In genomic region chr1:228465134-228465533, GRCh38 we compare ENCODE assay signal across 9 cellular contexts. TPM values are rescaled to one million over a fixed set of nuclear protein-coding genes. Genes with fewer than 3 reads are reported as not detected.
A peak's percentile ranks its signal among the peaks of the same experiment; 100 is the strongest.
DNase-seq lines count a peak whose midpoint lies in the region; ATAC-seq, FAIRE-seq and TF ChIP-seq lines count a peak whose summit lies in the region.
"Had no signal": no experiment of that assay in that cellular context is flagged by ENCODE, and none has a peak within 500 bp of the region (broad histone marks: within the 10 kb centered on the region; RNA-seq: fewer than 3 reads in every experiment).

No MANE protein-coding gene starts in this region.

- no peak for TF ChIP-seq RAD21 in SK-N-SH (IDR thresholded peaks at IDR 0.05; ENCODE audit: low read length)

- BruUV-seq in endothelial cell of umbilical vein (replicated peaks; lab: Mats Ljungman, UMichigan): no TSS peak

- H3F3A ChIP-seq in SK-N-SH (replicated peaks; ENCODE audit: insufficient read depth): peaks cover 21% of the 10 kb centered on the region

- ATAC-seq in SK-N-SH treated with all-trans-retinoic acid at 6 μM for 48 hours: no peak

- FAIRE-seq in endothelial cell of umbilical vein (lab: Jason Lieb, UNC) (no peak), frontal cortex (lab: Jason Lieb, UNC) (no peak)

- POLR2A ChIA-PET in SK-N-SH (lab: Yijun Ruan, JAX): interaction anchor here (1.3 to 2.4 kb wide), 2 partner anchors 21 to 59 kb away, joined by 4 to 6 read pairs; partner anchors contain the start of gene TRIM11
- POLR2A ChIA-PET in endothelial cell of umbilical vein (lab: Charles Lee): no interaction called here

- H3K79me2 ChIP-seq in SK-N-SH (ENCODE audit: insufficient read depth) (no peaks in the 10 kb centered on the region), endothelial cell of umbilical vein (ENCODE audit: control insufficient read depth, insufficient read depth, low read length) (no peaks in the 10 kb centered on the region), parathyroid adenoma (no peaks in the 10 kb centered on the region)

- no peaks in the 10 kb centered on the region for H4K20me1 ChIP-seq in SK-N-SH (ENCODE audit: insufficient read depth)
- no peaks in the 10 kb centered on the region for H4K20me1 ChIP-seq in endothelial cell of umbilical vein (replicated peaks; ENCODE audit: control insufficient read depth, extremely low read depth, insufficient read depth, low read length)

- H3K36me3 ChIP-seq in SK-N-SH (replicated peaks in 1 of 2; ENCODE audit: control insufficient read depth in 1 of 2, insufficient read depth in 2 of 2, low read length in 1 of 2) (no peaks in the 10 kb centered on the region), NT2/D1 (ENCODE audit: insufficient read depth, insufficient read length, low read length) (no peaks in the 10 kb centered on the region), endothelial cell of umbilical vein (ENCODE audit: control insufficient read depth in 2 of 2, extremely low read depth in 1 of 2, insufficient read depth in 2 of 2, low read length in 2 of 2) (no peaks in the 10 kb centered on the region), parathyroid adenoma (ENCODE audit: control insufficient read depth, insufficient read depth, low read length) (no peaks in the 10 kb centered on the region)

- CTCF ChIA-PET in SK-N-SH (lab: Yijun Ruan, JAX) (interaction anchor here (0.7 to 1.9 kb wide), 6 partner anchors 9 to 251 kb away, joined by 3 to 10 read pairs (median 4); partner anchors contain the start of gene RNF187), endothelial cell of umbilical vein (lab: Charles Lee) (interaction anchor here (1.0 to 1.8 kb wide), 4 partner anchors 12 to 466 kb away, joined by 3 to 7 read pairs (median 4); partner anchors contain the start of gene RNF187)

- H3K9me3 ChIP-seq in SK-N-SH: no peaks in the 10 kb centered on the region
- no peaks in the 10 kb centered on the region for H3K9me3 ChIP-seq in NT2/D1 (ENCODE audit: insufficient read depth, low read length)
- H3K9me3 ChIP-seq in endothelial cell of umbilical vein (replicated peaks; ENCODE audit: control insufficient read depth, insufficient read depth, low read length): no peaks in the 10 kb centered on the region
- no peaks in the 10 kb centered on the region for H3K9me3 ChIP-seq in parathyroid adenoma (ENCODE audit: control insufficient read depth, low read length)

- H3K27ac ChIP-seq in SK-N-SH (ENCODE audit: low read depth in 2 of 2, low read length in 1 of 2): peak overlapping the region in 1 of 2 experiments; percentile 95; a peak in 2 of 4 replicates
- no peak overlapping the region for H3K27ac ChIP-seq in endothelial cell of umbilical vein (ENCODE audit: insufficient read depth, low read depth, low read length)
- H3K27ac ChIP-seq in parathyroid adenoma: no peak overlapping the region
- H3K27ac ChIP-seq: epithelial cell of prostate had no signal

- H3K4me1 ChIP-seq in SK-N-SH (ENCODE audit: control insufficient read depth in 1 of 2, insufficient read depth in 2 of 2, low read depth in 1 of 2, low read length in 1 of 2): peaks cover 0 to 19% of the 10 kb centered on the region in 2 experiments; a peak in 2 of 4 replicates
- peaks cover 9% of the 10 kb centered on the region for H3K4me1 ChIP-seq in NT2/D1 (ENCODE audit: insufficient read depth, insufficient read length)
- H3K4me1 ChIP-seq in endothelial cell of umbilical vein (ENCODE audit: control insufficient read depth, extremely low read depth, insufficient read depth, low read length): peaks cover 4% of the 10 kb centered on the region
- no peaks in the 10 kb centered on the region for H3K4me1 ChIP-seq in parathyroid adenoma

- WGBS in SK-N-SH (ENCODE audit: low lambda C conversion rate): 35% methylated on average over 13 of the region's 13 CpGs

- H3K4me2 ChIP-seq in SK-N-SH: peak overlapping the region; percentile 86
- H3K4me2 ChIP-seq in endothelial cell of umbilical vein (ENCODE audit: insufficient read depth, low read length): peak overlapping the region; percentile 81
- peak overlapping the region; percentile 70 for H3K4me2 ChIP-seq in parathyroid adenoma (ENCODE audit: low read length)

- no peaks in the 10 kb centered on the region for H3K9me2 ChIP-seq in SK-N-SH

- no peak for DNase-seq in SK-N-SH
- DNase-seq in NT2/D1 (ENCODE audit: low read depth, low spot score): no peak
- no peak for DNase-seq in endothelial cell of umbilical vein (ENCODE audit: low read depth, low spot score)
- DNase-seq in ACHN: no peak
- DNase-seq in H4 (ENCODE audit: low spot score): no peak
- no peak for DNase-seq in frontal cortex (ENCODE audit: low spot score in 2 of 2)

- H3K9me1 ChIP-seq in endothelial cell of umbilical vein (replicated peaks; ENCODE audit: control insufficient read depth, extremely low read depth, insufficient read depth, low read length): no peaks in the 10 kb centered on the region

- in situ Hi-C loops in ACHN (cut with HindIII; ENCODE audit: low pct_ligation_motif_present, low pct_unique_long_range_greater_than_20kb, low sequenced_read_pairs): no loop called here

- no peak for TF ChIP-seq CTCF in SK-N-SH (IDR thresholded peaks at IDR 0.05)
- TF ChIP-seq CTCF in endothelial cell of umbilical vein (IDR thresholded peaks at IDR 0.05; ENCODE audit: extremely low read depth in 1 of 2, insufficient read depth in 1 of 2, low read depth in 1 of 2, low read length in 2 of 2): no peak
- no peak for TF ChIP-seq CTCF in parathyroid adenoma (IDR thresholded peaks at IDR 0.05)

- TF ChIP-seq EP300 in SK-N-SH (IDR thresholded peaks at IDR 0.05; ENCODE audit: borderline replicate concordance in 1 of 2, low read depth in 1 of 2, low read length in 1 of 2): no peak

- intact Hi-C loops in endothelial cell of umbilical vein (cut with micrococcal nuclease): loop anchor here (2.0 kb wide), 1 partner anchor 58 kb away; the partner anchor contains the start of gene TRIM11

- H3K4me3 ChIP-seq in SK-N-SH (ENCODE audit: low read depth in 2 of 2, low read length in 1 of 2) (peak overlapping the region; percentile 65 to 68), NT2/D1 (ENCODE audit: insufficient read length, low read depth) (peak overlapping the region; percentile 43), endothelial cell of umbilical vein (replicated peaks in 1 of 3; ENCODE audit: insufficient read depth in 1 of 3, low read depth in 1 of 3, low read length in 3 of 3) (peak overlapping the region in 1 of 3 experiments; percentile 68), parathyroid adenoma (ENCODE audit: low read depth, low read length) (peak overlapping the region; percentile 33)

- H3K27me3 ChIP-seq in SK-N-SH (ENCODE audit: insufficient read depth) (no peaks in the 10 kb centered on the region), NT2/D1 (ENCODE audit: insufficient read depth, insufficient read length) (peaks cover 25% of the 10 kb centered on the region), endothelial cell of umbilical vein (ENCODE audit: control insufficient read depth in 2 of 2, insufficient read depth in 2 of 2, low read length in 2 of 2) (peaks cover 60 to 76% of the 10 kb centered on the region in 2 experiments), parathyroid adenoma (ENCODE audit: control insufficient read depth, insufficient read depth, low read length) (no peaks in the 10 kb centered on the region)

- H2AFZ ChIP-seq in SK-N-SH (ENCODE audit: low read depth): peak overlapping the region; percentile 92
- peak overlapping the region; percentile 63 for H2AFZ ChIP-seq in endothelial cell of umbilical vein (ENCODE audit: low read depth, low read length)
- no peak overlapping the region for H2AFZ ChIP-seq in parathyroid adenoma

- peak overlapping the region; percentile 66; the same call in 1 of the 2 replicates for H3K9ac ChIP-seq in SK-N-SH
- peak overlapping the region; percentile 53 for H3K9ac ChIP-seq in NT2/D1 (ENCODE audit: insufficient read length, low read depth)
- H3K9ac ChIP-seq in endothelial cell of umbilical vein (replicated peaks; ENCODE audit: extremely low read depth, insufficient read depth, low read length): no peak overlapping the region
- H3K9ac ChIP-seq in parathyroid adenoma: no peak overlapping the region

- dilution Hi-C loops in endothelial cell of umbilical vein (cut with MboI; ENCODE audit: extremely low pct_ligation_motif_present, low sequenced_read_pairs): no loop called here

- no peak for TF ChIP-seq POLR2A in endothelial cell of umbilical vein (IDR thresholded peaks at IDR 0.05; ENCODE audit: low read depth, low read length)

RNA-seq across cellular contexts. Expression of gene RNF187, which starts 22.0 kb away (rescaled TPM):
- polyA plus RNA-seq in SK-N-SH (2012; rRNA removed) (46.0 and 71.1 TPM in 2 replicates), endothelial cell of umbilical vein (48.0 and 48.7 TPM in 2 replicates)
- polyA plus RNA-seq in SK-N-SH (2012; cell fraction: cytosol; rRNA removed): 52.3 and 67.2 TPM in 2 replicates
- 34.9 and 39.3 TPM in 2 replicates for polyA plus RNA-seq in SK-N-SH (2012; cell fraction: nucleus; rRNA removed)
- total RNA-seq in endothelial cell of umbilical vein (86.4 and 87.1 TPM in 2 replicates), frontal cortex (72.2 TPM)
- 42.8 and 50.9 TPM in 2 replicates for polyA plus RNA-seq in endothelial cell of umbilical vein (2011; cell fraction: cytosol; rRNA removed)
- 15.7 and 19.5 TPM in 2 replicates for polyA plus RNA-seq in endothelial cell of umbilical vein (2011; cell fraction: nucleus; rRNA removed)
- 60.7 and 77.6 TPM in 2 replicates for polyA plus RNA-seq in endothelial cell of umbilical vein (2012)
- 36.6 and 52.6 TPM in 2 replicates for polyA minus RNA-seq in endothelial cell of umbilical vein
- polyA minus RNA-seq in endothelial cell of umbilical vein (2011; cell fraction: cytosol; rRNA and poly(A)+ RNA removed): 47.9 TPM
- polyA minus RNA-seq in endothelial cell of umbilical vein (2011; cell fraction: nucleus; rRNA and poly(A)+ RNA removed): 4.3 and 6.1 TPM in 2 replicates
- total RNA-seq in H4 (2014; rRNA removed; shearing (Covaris generic)): 44.9 and 80.6 TPM in 2 replicates

RNA-seq across cellular contexts. Expression of gene TRIM17, which starts 48.5 kb away (rescaled TPM):
- polyA plus RNA-seq in SK-N-SH (2012; rRNA removed) (1.5 and 1.6 TPM in 2 replicates), endothelial cell of umbilical vein (not detected in 2 replicates)
- polyA plus RNA-seq in SK-N-SH (2012; cell fraction: cytosol; rRNA removed): 0.35 and 0.69 TPM in 2 replicates
- polyA plus RNA-seq in SK-N-SH (2012; cell fraction: nucleus; rRNA removed): 13.2 TPM in 2 replicates
- total RNA-seq in endothelial cell of umbilical vein (not detected in 2 replicates), frontal cortex (1.6 TPM)
- polyA plus RNA-seq in endothelial cell of umbilical vein (2011; cell fraction: cytosol; rRNA removed): not detected in 2 replicates
- not detected in 2 replicates for polyA plus RNA-seq in endothelial cell of umbilical vein (2011; cell fraction: nucleus; rRNA removed)
- polyA plus RNA-seq in endothelial cell of umbilical vein (2012): 0.09 and 0.14 TPM in 2 replicates
- not detected in 2 replicates for polyA minus RNA-seq in endothelial cell of umbilical vein
- polyA minus RNA-seq in endothelial cell of umbilical vein (2011; cell fraction: cytosol; rRNA and poly(A)+ RNA removed): not detected
- not detected in 2 replicates for polyA minus RNA-seq in endothelial cell of umbilical vein (2011; cell fraction: nucleus; rRNA and poly(A)+ RNA removed)
- not detected in 2 replicates for total RNA-seq in H4 (2014; rRNA removed; shearing (Covaris generic))

RNA-seq across cellular contexts. Expression of gene TRIM11, which starts 58.5 kb away (rescaled TPM):
- polyA plus RNA-seq in SK-N-SH (2012; rRNA removed) (11.1 and 16.1 TPM in 2 replicates), endothelial cell of umbilical vein (11.5 and 11.7 TPM in 2 replicates)
- polyA plus RNA-seq in SK-N-SH (2012; cell fraction: cytosol; rRNA removed): 6.9 and 10.8 TPM in 2 replicates
- polyA plus RNA-seq in SK-N-SH (2012; cell fraction: nucleus; rRNA removed): 47.1 and 60.3 TPM in 2 replicates
- total RNA-seq in endothelial cell of umbilical vein (25.2 and 28.8 TPM in 2 replicates), frontal cortex (14.3 TPM)
- 6.5 and 9.0 TPM in 2 replicates for polyA plus RNA-seq in endothelial cell of umbilical vein (2011; cell fraction: cytosol; rRNA removed)
- 24.3 and 26.2 TPM in 2 replicates for polyA plus RNA-seq in endothelial cell of umbilical vein (2011; cell fraction: nucleus; rRNA removed)
- 9.5 and 10.3 TPM in 2 replicates for polyA plus RNA-seq in endothelial cell of umbilical vein (2012)
- 13.9 and 14.6 TPM in 2 replicates for polyA minus RNA-seq in endothelial cell of umbilical vein
- polyA minus RNA-seq in endothelial cell of umbilical vein (2011; cell fraction: cytosol; rRNA and poly(A)+ RNA removed): 12.6 TPM
- polyA minus RNA-seq in endothelial cell of umbilical vein (2011; cell fraction: nucleus; rRNA and poly(A)+ RNA removed): 14.3 and 17.3 TPM in 2 replicates
- total RNA-seq in H4 (2014; rRNA removed; shearing (Covaris generic)): 6.8 and 8.4 TPM in 2 replicates

Comparison
In these comparisons a context has a peak if more than half of its experiments do, and no peak if none do; other contexts are left out.
1. H3K9ac ChIP-seq: peak in SK-N-SH (single experiment) and NT2/D1 (single experiment); none in endothelial cell of umbilical vein (single experiment) and parathyroid adenoma (single experiment).
2. Peak in every context shown above with its lines, with median percentiles within 50 percentile points of each other: H3K4me2 ChIP-seq.